ENCODE assay signal across 25 cellular contexts in genomic region chr9:76512826-76513225, GRCh38.
DNase-seq lines count a peak whose midpoint lies in the region; ATAC-seq and TF ChIP-seq lines count a peak whose summit lies in the region.
"Had no signal": no experiment of that assay in that cellular context is flagged by ENCODE, and none has a peak within 500 bp of the region (broad histone marks: within the 10 kb centered on the region; RNA-seq: fewer than 3 reads in every experiment).

No MANE protein-coding gene starts in this region.

- peaks cover 14% of the 10 kb centered on the region for H3K4me1 ChIP-seq in adipocyte (ENCODE audit: control insufficient read depth, insufficient read depth, low read length)
- H3K4me1 ChIP-seq: ascending aorta, gastrocnemius medialis, spleen, upper lobe of left lung had no signal

- TF ChIP-seq CTCF in fibroblast of mammary gland (conservative IDR thresholded peaks at IDR 0.05; ENCODE audit: control insufficient read depth, insufficient read depth, low read depth, low read length): no peak

- DNase-seq in DMS53 (lab: John Stamatoyannopoulos, UW) (peak; percentile 2), DMS53 treated with DMSO at 0.1 percent for 48 hours (lab: John Stamatoyannopoulos, UW; ENCODE audit: unreplicated experiment) (no peak), adipocyte (ENCODE audit: low read depth) (peak; percentile 54), fibroblast of mammary gland (ENCODE audit: low read depth) (peak; percentile 82), stromal cell of bone marrow (ENCODE audit: low read depth) (peak; percentile 77), NCI-H446 (lab: John Stamatoyannopoulos, UW) (no peak), T-helper 9 cell (no peak)
- DNase-seq: activated CD4-positive, alpha-beta memory T cell treated with anti-CD3 and anti-CD28 coated beads for 36 hours; activated naive CD4-positive, alpha-beta T cell treated with Interleukin-2 at 50 U/mL for 16 hours; activated T-cell treated with anti-CD3 and anti-CD28 coated beads for 4 hours; gastrocnemius medialis; GF-D8; KBM-7; NCI-H1092 treated with DMSO at 0.1 percent for 48 hours; NCI-H524 treated with DMSO at 0.1 percent for 48 hours; SHP77; spleen; stimulated activated CD4-positive, alpha-beta T cell treated with anti-CD3 and anti-CD28 coated beads, Interleukin-4, amount 100 ng/mL, for 4 hours; T-cell; upper lobe of left lung; WERI-Rb-1 had no signal

- no peak for ATAC-seq in GM21576 (IDR thresholded peaks at IDR 0.05; ENCODE audit: unreplicated experiment)
- ATAC-seq: gastrocnemius medialis, GM12878, T-cell had no signal

- no peaks in the 10 kb centered on the region for H3K9me3 ChIP-seq in adipocyte (ENCODE audit: control insufficient read depth, low read length)
- H3K9me3 ChIP-seq: ascending aorta, gastrocnemius medialis, upper lobe of left lung had no signal

- H3K36me3 ChIP-seq in adipocyte (ENCODE audit: control insufficient read depth, insufficient read depth, low read length, severe bottlenecking): peaks cover 6% of the 10 kb centered on the region
- H3K36me3 ChIP-seq: ascending aorta, gastrocnemius medialis, upper lobe of left lung, WERI-Rb-1 had no signal

- no peak overlapping the region for H3K9ac ChIP-seq in adipocyte (ENCODE audit: low read length)

- no peak overlapping the region for H3K4me3 ChIP-seq in adipocyte (ENCODE audit: low read length)
- no peak overlapping the region for H3K4me3 ChIP-seq in fibroblast of mammary gland (ENCODE audit: control insufficient read depth, low read depth, low read length)
- H3K4me3 ChIP-seq: ascending aorta, coronary artery, gastrocnemius medialis, GM12878, spleen, upper lobe of left lung had no signal

- no peaks in the 10 kb centered on the region for H3K27me3 ChIP-seq in adipocyte (replicated peaks; ENCODE audit: control insufficient read depth, insufficient read depth, low read length)
- H3K27me3 ChIP-seq: ascending aorta, gastrocnemius medialis, spleen, upper lobe of left lung had no signal

Comparison
In these comparisons a context has a peak if more than half of its experiments do, and no peak if none do; other contexts are left out.
1. DNase-seq: peak in DMS53 (single experiment), adipocyte (single experiment), fibroblast of mammary gland (single experiment) and stromal cell of bone marrow (single experiment); none in DMS53 treated with DMSO at 0.1 percent for 48 hours (single experiment), NCI-H446 (0 of 2) and T-helper 9 cell (single experiment).